28 cellular contexts compared by ENCODE assay signal in genomic region chr16:86080982-86081381, GRCh38.
"Had no signal": no experiment of that assay in that cellular context is flagged by ENCODE, and none has a peak within 500 bp of the region (broad histone marks: within the 10 kb centered on the region; RNA-seq: fewer than 3 reads in every experiment).

No MANE protein-coding gene starts in this region.

- DNase-seq: activated CD4-positive, alpha-beta memory T cell treated with anti-CD3 and anti-CD28 coated beads for 36 hours; activated CD4-positive, alpha-beta T cell treated with anti-CD3 and anti-CD28 coated beads for 36 hours; activated CD4-positive, alpha-beta T cell treated with anti-CD3 and anti-CD28 coated beads, Interleukin-2, amount 10 ng/mL, durations not matched to agents 24 days and 14 days; activated CD4-positive, CD25-positive, alpha-beta regulatory T cell; activated CD4-positive, CD25-positive, alpha-beta regulatory T cell treated with anti-CD3 and anti-CD28 coated beads, Interleukin-2, amount 50 U/mL, for 72 hours; activated CD8-positive, alpha-beta memory T cell treated with anti-CD3 and anti-CD28 coated beads, Interleukin-2, amount 50 U/mL, for 48 hours; activated naive CD4-positive, alpha-beta T cell treated with anti-CD3 and anti-CD28 coated beads for 36 hours; activated naive CD8-positive, alpha-beta T cell treated with anti-CD3 and anti-CD28 coated beads for 36 hours; activated naive CD8-positive, alpha-beta T cell treated with anti-CD3 and anti-CD28 coated beads, Interleukin-2, amount 50 U/mL, for 24 hours; activated T-cell treated with anti-CD3 and anti-CD28 coated beads for 4 hours; activated T-cell treated with anti-CD3 and anti-CD28 coated beads, Interleukin-2, amount 50 U/mL, for 24 hours; activated T-cell treated with anti-CD3 and anti-CD28 coated beads, Interleukin-2, amount 50 U/mL, for 72 hours; adrenal gland; amygdala; body of pancreas; central memory CD4-positive, alpha-beta T cell; cerebellar nuclear complex; colonic mucosa; effector CD8-positive, alpha-beta T cell; foreskin fibroblast; T-helper 2 cell had no signal

- H3K4me3 ChIP-seq: adrenal gland, body of pancreas, breast epithelium, cardiac muscle cell, colonic mucosa had no signal

- FAIRE-seq: endometrium, endothelial cell of umbilical vein, frontal cortex had no signal

- H3K27ac ChIP-seq: adrenal gland, body of pancreas, breast epithelium, cardiac muscle cell, colonic mucosa, epithelial cell of prostate had no signal

- H3K9me3 ChIP-seq: adrenal gland, body of pancreas, breast epithelium, colonic mucosa had no signal

- H3K27me3 ChIP-seq: body of pancreas, cardiac muscle cell, colonic mucosa had no signal

- H3K36me3 ChIP-seq: adrenal gland, breast epithelium, cardiac muscle cell, colonic mucosa had no signal

- ATAC-seq: activated CD4-positive, alpha-beta T cell treated with anti-CD3 and anti-CD28 coated beads for 36 hours; activated naive CD8-positive, alpha-beta T cell treated with anti-CD3 and anti-CD28 coated beads, Interleukin-2, amount 50 U/mL, for 24 hours; activated T-cell treated with anti-CD3 and anti-CD28 coated beads, Interleukin-2, amount 50 U/mL, for 72 hours; body of pancreas; esophagus mucosa had no signal

- H3K4me1 ChIP-seq: adrenal gland, body of pancreas, breast epithelium, colonic mucosa had no signal
